ENCODE assay signal across 18 cellular contexts in the genomic region with DNA sequence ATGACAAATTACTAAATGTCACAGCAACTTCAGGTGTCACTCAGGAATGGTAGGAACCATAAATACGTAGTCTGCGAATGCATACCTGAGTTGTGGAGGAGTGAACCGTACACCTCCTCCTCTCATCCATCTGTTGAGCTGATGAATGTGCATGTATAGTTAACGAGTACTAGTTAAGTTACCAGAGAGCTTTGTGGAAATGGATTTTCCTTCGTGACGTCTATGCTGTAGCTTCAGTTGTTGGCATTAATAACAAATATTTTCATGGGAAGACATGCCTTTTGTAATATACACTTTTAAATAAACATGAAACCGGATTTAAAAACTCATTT. TPM values are rescaled to one million over a fixed set of nuclear protein-coding genes. Genes with fewer than 3 reads are reported as not detected.
DNase-seq lines count a peak whose midpoint lies in the region; ATAC-seq and TF ChIP-seq lines count a peak whose summit lies in the region.
"Had no signal": no experiment of that assay in that cellular context is flagged by ENCODE, and none has a peak within 500 bp of the region (broad histone marks: within the 10 kb centered on the region; RNA-seq: fewer than 3 reads in every experiment).

No MANE protein-coding gene starts in this region.

- TF ChIP-seq CTCF in suprapubic skin (IDR thresholded peaks at IDR 0.05) (no peak), GM10266 (IDR thresholded peaks at IDR 0.05; ENCODE audit: control insufficient read depth, insufficient read depth, low read depth, missing control alignments) (no peak)

- H3K36me3 Mint-ChIP-seq in activated T-cell treated with anti-CD3 and anti-CD28 coated beads, Interleukin-2, amount 50 U/mL, for 24 hours (ENCODE audit: low read depth): peaks cover 15% of the 10 kb centered on the region
- H3K36me3 Mint-ChIP-seq in T-cell: peaks cover 24% of the 10 kb centered on the region
- H3K36me3 Mint-ChIP-seq in central memory CD8-positive, alpha-beta T cell (ENCODE audit: insufficient read depth): peaks cover 7% of the 10 kb centered on the region
- H3K36me3 Mint-ChIP-seq in stimulated activated effector memory CD8-positive, alpha-beta T cell treated with anti-CD3 and anti-CD28 coated beads, Interleukin-12 subunit alpha, Interleukin-12 subunit beta, amount 100 ng/mL, for 72 hours: no peaks in the 10 kb centered on the region

- no peak for TF ChIP-seq EP300 in suprapubic skin (IDR thresholded peaks at IDR 0.05)

- H3K27me3 ChIP-seq in MG63: no peaks in the 10 kb centered on the region
- H3K27me3 ChIP-seq in suprapubic skin: no peaks in the 10 kb centered on the region
- H3K27me3 ChIP-seq: body of pancreas, neural progenitor cell, stomach, upper lobe of right lung had no signal

- DNase-seq in activated T-cell treated with anti-CD3 and anti-CD28 coated beads, Interleukin-2, amount 50 U/mL, for 24 hours: no peak
- DNase-seq in activated T-cell treated with anti-CD3 and anti-CD28 coated beads for 4 hours (no peak), T-cell (no peak), MG63 (no peak), suprapubic skin (ENCODE audit: low spot score in 2 of 2) (no peak), GM10266 (ENCODE audit: extremely low spot score) (no peak)
- no peak for DNase-seq in central memory CD8-positive, alpha-beta T cell (ENCODE audit: low spot score in 2 of 2)
- DNase-seq in stimulated activated effector memory CD8-positive, alpha-beta T cell treated with anti-CD3 and anti-CD28 coated beads, Interleukin-12 subunit alpha, Interleukin-12 subunit beta, amount 100 ng/mL, for 72 hours (ENCODE audit: low spot score in 2 of 2): no peak
- DNase-seq: body of pancreas, DMS79, foreskin melanocyte, NCI-H1436 treated with DMSO at 0.1 percent for 48 hours, stomach, upper lobe of right lung had no signal

- no peaks in the 10 kb centered on the region for H3K4me1 ChIP-seq in suprapubic skin
- H3K4me1 ChIP-seq: body of pancreas, neural progenitor cell, upper lobe of right lung had no signal

- H3K4me3 Mint-ChIP-seq in activated T-cell treated with anti-CD3 and anti-CD28 coated beads, Interleukin-2, amount 50 U/mL, for 24 hours: peak overlapping the region; percentile 61
- H3K4me3 Mint-ChIP-seq in T-cell: peak overlapping the region; percentile 5 to 52 (median 30)
- H3K4me3 Mint-ChIP-seq in central memory CD8-positive, alpha-beta T cell: peak overlapping the region; percentile 75
- peak overlapping the region; percentile 49 for H3K4me3 Mint-ChIP-seq in stimulated activated effector memory CD8-positive, alpha-beta T cell treated with anti-CD3 and anti-CD28 coated beads, Interleukin-12 subunit alpha, Interleukin-12 subunit beta, amount 100 ng/mL, for 72 hours
- H3K4me3 Mint-ChIP-seq: memory B cell, neural progenitor cell had no signal

- 77% methylated on average over 7 of the region's 7 CpGs for WGBS in suprapubic skin

- POLR2A ChIA-PET in T-cell (lab: Charles Lee): interaction anchor here in 1 of 2 donors (0.6 kb wide), 1 partner anchor 322 kb away, joined by 3 read pairs; no protein-coding TSS in a partner anchor

- no peak for TF ChIP-seq POLR2A in suprapubic skin (IDR thresholded peaks at IDR 0.05)

- H3K27ac ChIP-seq in suprapubic skin: no peak overlapping the region
- H3K27ac ChIP-seq: body of pancreas, coronary artery, neural progenitor cell, stomach, upper lobe of right lung had no signal

- CTCF ChIA-PET in T-cell (lab: Charles Lee): interaction anchor here in 1 of 2 donors (0.6 kb wide), 1 partner anchor 590 kb away, joined by 6 read pairs; no protein-coding TSS in a partner anchor

- no peaks in the 10 kb centered on the region for H3K27me3 Mint-ChIP-seq in activated T-cell treated with anti-CD3 and anti-CD28 coated beads, Interleukin-2, amount 50 U/mL, for 24 hours
- H3K27me3 Mint-ChIP-seq in T-cell: no peaks in the 10 kb centered on the region
- no peaks in the 10 kb centered on the region for H3K27me3 Mint-ChIP-seq in central memory CD8-positive, alpha-beta T cell
- H3K27me3 Mint-ChIP-seq: memory B cell had no signal

- H3K4me1 Mint-ChIP-seq in activated T-cell treated with anti-CD3 and anti-CD28 coated beads, Interleukin-2, amount 50 U/mL, for 24 hours (ENCODE audit: low read depth): peaks cover 68% of the 10 kb centered on the region
- H3K4me1 Mint-ChIP-seq in T-cell: peaks cover 69 to 75% (median 70%) of the 10 kb centered on the region in 3 donors
- peaks cover 41% of the 10 kb centered on the region for H3K4me1 Mint-ChIP-seq in central memory CD8-positive, alpha-beta T cell
- peaks cover 40% of the 10 kb centered on the region for H3K4me1 Mint-ChIP-seq in stimulated activated effector memory CD8-positive, alpha-beta T cell treated with anti-CD3 and anti-CD28 coated beads, Interleukin-12 subunit alpha, Interleukin-12 subunit beta, amount 100 ng/mL, for 72 hours

- peak overlapping the region; percentile 86 for H3K27ac Mint-ChIP-seq in activated T-cell treated with anti-CD3 and anti-CD28 coated beads, Interleukin-2, amount 50 U/mL, for 24 hours
- peak overlapping the region; percentile 64 to 81 for H3K27ac Mint-ChIP-seq in T-cell
- peak overlapping the region; percentile 86 for H3K27ac Mint-ChIP-seq in central memory CD8-positive, alpha-beta T cell (ENCODE audit: low read depth)
- H3K27ac Mint-ChIP-seq in stimulated activated effector memory CD8-positive, alpha-beta T cell treated with anti-CD3 and anti-CD28 coated beads, Interleukin-12 subunit alpha, Interleukin-12 subunit beta, amount 100 ng/mL, for 72 hours: peak overlapping the region; percentile 47
- H3K27ac Mint-ChIP-seq: memory B cell, neural progenitor cell had no signal

- ATAC-seq in T-cell (replicated peaks in 1 of 4): no peak
- ATAC-seq in central memory CD8-positive, alpha-beta T cell (replicated peaks; ENCODE audit: extremely low read depth, poor library complexity, severe bottlenecking): no peak
- no peak for ATAC-seq in stimulated activated effector memory CD8-positive, alpha-beta T cell treated with anti-CD3 and anti-CD28 coated beads, Interleukin-12 subunit alpha, Interleukin-12 subunit beta, amount 100 ng/mL, for 72 hours
- ATAC-seq: body of pancreas, Panc1, upper lobe of right lung had no signal

- H3K9me3 ChIP-seq in MG63 (no peaks in the 10 kb centered on the region), suprapubic skin (no peaks in the 10 kb centered on the region)
- H3K9me3 ChIP-seq: body of pancreas, stomach, upper lobe of right lung had no signal

- no peaks in the 10 kb centered on the region for H3K9me3 Mint-ChIP-seq in activated T-cell treated with anti-CD3 and anti-CD28 coated beads, Interleukin-2, amount 50 U/mL, for 24 hours
- H3K9me3 Mint-ChIP-seq in T-cell: no peaks in the 10 kb centered on the region
- no peaks in the 10 kb centered on the region for H3K9me3 Mint-ChIP-seq in central memory CD8-positive, alpha-beta T cell
- no peaks in the 10 kb centered on the region for H3K9me3 Mint-ChIP-seq in stimulated activated effector memory CD8-positive, alpha-beta T cell treated with anti-CD3 and anti-CD28 coated beads, Interleukin-12 subunit alpha, Interleukin-12 subunit beta, amount 100 ng/mL, for 72 hours
- H3K9me3 Mint-ChIP-seq: memory B cell, neural progenitor cell had no signal

- H3K4me3 ChIP-seq in MG63 (no peak overlapping the region), suprapubic skin (no peak overlapping the region)
- H3K4me3 ChIP-seq: body of pancreas, coronary artery, neural progenitor cell, stomach, upper lobe of right lung had no signal

- H3K36me3 ChIP-seq in MG63: no peaks in the 10 kb centered on the region
- H3K36me3 ChIP-seq in suprapubic skin: no peaks in the 10 kb centered on the region
- H3K36me3 ChIP-seq: neural progenitor cell, stomach, upper lobe of right lung had no signal

RNA-seq across cellular contexts. Expression of a gene that starts 16.4 kb away (rescaled TPM):
- total RNA-seq in T-cell (10 to 100 TPM; 22.5 to 52.8 (median 30.4) TPM), suprapubic skin (10 to 100 TPM in 1 of 4 donors, 1 to 10 TPM in 3; 4.2 to 12.8 (median 6.2) TPM)
- 2.9 and 3.5 TPM in 2 replicates for total RNA-seq in MG63 (2014; rRNA removed; shearing (Covaris generic); ENCODE audit: low replicate concordance)
